1 cellular context compared by ENCODE assay signal in genomic region chr2:214960677-214961076, GRCh38.
TF ChIP-seq lines count a peak whose summit lies in the region.

No MANE protein-coding gene starts in this region.

TF ChIP-seq in Ishikawa, 13 proteins besides CTCF, POLR2A, EP300 and RAD21 (continued from another document):
- no peak for TF ChIP-seq REST (IDR thresholded peaks at IDR 0.05; ENCODE audit: low read depth)
- no peak for TF ChIP-seq TAF1 (IDR thresholded peaks at IDR 0.05; ENCODE audit: low read depth)
- no peak for TF ChIP-seq CEBPB (IDR thresholded peaks at IDR 0.05)
